In genomic region chr2:191853843-191854242, GRCh38 we compare ENCODE assay signal across 18 cellular contexts. TPM values are rescaled to one million over a fixed set of nuclear protein-coding genes. Genes with fewer than 3 reads are reported as not detected.
DNase-seq lines count a peak whose midpoint lies in the region; ATAC-seq and TF ChIP-seq lines count a peak whose summit lies in the region.
"Had no signal": no experiment of that assay in that cellular context is flagged by ENCODE, and none has a peak within 500 bp of the region (broad histone marks: within the 10 kb centered on the region; RNA-seq: fewer than 3 reads in every experiment).

No MANE protein-coding gene starts in this region.

- H3K36me3 ChIP-seq in right atrium auricular region (no peaks in the 10 kb centered on the region), body of pancreas (replicated peaks in 1 of 2; ENCODE audit: insufficient read depth in 1 of 2, low read depth in 2 of 2) (no peaks in the 10 kb centered on the region), tibial artery (no peaks in the 10 kb centered on the region)

- H3K27me3 Mint-ChIP-seq in mesothelial cell of epicardium (ENCODE audit: low read depth) = no peaks in the 10 kb centered on the region
- peaks cover 18% of the 10 kb centered on the region for H3K27me3 Mint-ChIP-seq in activated CD4-positive, alpha-beta memory T cell treated with anti-CD3 and anti-CD28 coated beads for 36 hours

- no peak for ATAC-seq in left cardiac atrium
- ATAC-seq in body of pancreas = no peak
- ATAC-seq in HG03097 (IDR thresholded peaks at IDR 0.05; ENCODE audit: low FRiP score, unreplicated experiment) = no peak

- POLR2A ChIA-PET in activated CD4-positive, alpha-beta memory T cell treated with anti-CD3 and anti-CD28 coated beads for 36 hours (lab: Charles Lee) = no interaction called here

- peaks cover 12% of the 10 kb centered on the region for H3K9me3 Mint-ChIP-seq in mesothelial cell of epicardium
- H3K9me3 Mint-ChIP-seq in activated CD4-positive, alpha-beta memory T cell treated with anti-CD3 and anti-CD28 coated beads for 36 hours = no peaks in the 10 kb centered on the region
- H3K9me3 Mint-ChIP-seq: HFFc6 had no signal

- DNase-seq in right atrium auricular region (ENCODE audit: low spot score) (no peak), left cardiac atrium (no peak), body of pancreas (no peak), mesothelial cell of epicardium (ENCODE audit: low spot score in 2 of 2, unreplicated experiment in 2 of 2) (no peak), COR-L47 (lab: John Stamatoyannopoulos, UW) (no peak), tibial artery (no peak)
- no peak for DNase-seq in activated CD4-positive, alpha-beta memory T cell treated with anti-CD3 and anti-CD28 coated beads for 36 hours
- DNase-seq: DMS 273 treated with DMSO at 0.1 percent for 48 hours, GF-D8, HFFc6, Kasumi-1, NCI-H1417 treated with DMSO at 0.1 percent for 48 hours, NCI-H1930, NCI-H446, NCI-H69, SHP77 had no signal

- H3K4me3 ChIP-seq in right atrium auricular region (no peak overlapping the region), body of pancreas (no peak overlapping the region), tibial artery (no peak overlapping the region)

- intact Hi-C loops in left cardiac atrium (cut with DNase I) (no loop called here), body of pancreas (cut with DNase I) (no loop called here), tibial artery (cut with DNase I; ENCODE audit: low total_unique reads) (no loop called here)
- intact Hi-C loops in activated CD4-positive, alpha-beta memory T cell treated with anti-CD3 and anti-CD28 coated beads for 36 hours (cut with micrococcal nuclease) = no loop called here

- no peaks in the 10 kb centered on the region for H3K27me3 ChIP-seq in right atrium auricular region
- H3K27me3 ChIP-seq in body of pancreas = no peaks in the 10 kb centered on the region
- no peaks in the 10 kb centered on the region for H3K27me3 ChIP-seq in tibial artery

- H3K4me1 ChIP-seq in right atrium auricular region = peaks cover 0 to 52% of the 10 kb centered on the region in 2 donors
- peaks cover 12% of the 10 kb centered on the region for H3K4me1 ChIP-seq in body of pancreas
- no peaks in the 10 kb centered on the region for H3K4me1 ChIP-seq in tibial artery

- peaks cover 22% of the 10 kb centered on the region for H3K4me1 Mint-ChIP-seq in mesothelial cell of epicardium
- no peaks in the 10 kb centered on the region for H3K4me1 Mint-ChIP-seq in activated CD4-positive, alpha-beta memory T cell treated with anti-CD3 and anti-CD28 coated beads for 36 hours (ENCODE audit: low read depth)

- 43 to 49% methylated on average over 4 of the region's 4 CpGs for WGBS in body of pancreas, 2 donors

- H3K27ac ChIP-seq in right atrium auricular region (peak overlapping the region; percentile 54 to 76), body of pancreas (peak overlapping the region in 3 of 4 donors; percentile 9 to 70 (median 52)), tibial artery (no peak overlapping the region)
- H3K27ac ChIP-seq: C4-2B had no signal

- no peak overlapping the region for H3K4me3 Mint-ChIP-seq in mesothelial cell of epicardium
- H3K4me3 Mint-ChIP-seq in activated CD4-positive, alpha-beta memory T cell treated with anti-CD3 and anti-CD28 coated beads for 36 hours = no peak overlapping the region
- H3K4me3 Mint-ChIP-seq: HFFc6 had no signal

- H3K27ac Mint-ChIP-seq in mesothelial cell of epicardium = peak overlapping the region; percentile 60
- H3K27ac Mint-ChIP-seq in activated CD4-positive, alpha-beta memory T cell treated with anti-CD3 and anti-CD28 coated beads for 36 hours = no peak overlapping the region
- H3K27ac Mint-ChIP-seq: HFFc6 had no signal

- no peak for TF ChIP-seq POLR2A in body of pancreas (IDR thresholded peaks at IDR 0.05)

- TF ChIP-seq CTCF in right atrium auricular region (IDR thresholded peaks at IDR 0.05) (no peak), body of pancreas (IDR thresholded peaks at IDR 0.05) (no peak), mesothelial cell of epicardium (IDR thresholded peaks at IDR 0.05; ENCODE audit: unreplicated experiment) (no peak), tibial artery (IDR thresholded peaks at IDR 0.05) (no peak)

- H3K36me3 Mint-ChIP-seq in mesothelial cell of epicardium = no peaks in the 10 kb centered on the region
- no peaks in the 10 kb centered on the region for H3K36me3 Mint-ChIP-seq in activated CD4-positive, alpha-beta memory T cell treated with anti-CD3 and anti-CD28 coated beads for 36 hours

- CTCF ChIA-PET in activated CD4-positive, alpha-beta memory T cell treated with anti-CD3 and anti-CD28 coated beads for 36 hours (lab: Charles Lee) = interaction anchor here (1.5 kb wide), 1 partner anchor 308 kb away, joined by 3 read pairs; no protein-coding TSS in a partner anchor

- no peaks in the 10 kb centered on the region for H3K9me3 ChIP-seq in right atrium auricular region
- no peaks in the 10 kb centered on the region for H3K9me3 ChIP-seq in body of pancreas
- H3K9me3 ChIP-seq in tibial artery = no peaks in the 10 kb centered on the region

RNA-seq across cellular contexts. Expression of gene CAVIN2, which starts 7.0 kb away (rescaled TPM):
- total RNA-seq in right atrium auricular region (100 to 1,000 TPM; 118 to 263 TPM), left cardiac atrium (100 to 1,000 TPM; 106 to 145 TPM), body of pancreas (10 to 100 TPM; 10.9 to 15.8 TPM), mesothelial cell of epicardium (0.72 to 0.96 TPM (median 0.80 TPM) in 3 replicates)
- total RNA-seq in activated CD4-positive, alpha-beta memory T cell treated with anti-CD3 and anti-CD28 coated beads for 36 hours = not detected

Comparison
In these comparisons a context has a peak if more than half of its experiments do, and no peak if none do; other contexts are left out.
1. H3K27ac ChIP-seq: peak in right atrium auricular region (2 of 2) and body of pancreas (3 of 4); none in tibial artery (0 of 2).
2. RNA of gene CAVIN2, which starts 7.0 kb away (total RNA-seq): 118 to 263 TPM in right atrium auricular region and 106 to 145 TPM in left cardiac atrium; 10.9 to 15.8 TPM in body of pancreas, 0.72 to 0.96 TPM in mesothelial cell of epicardium and not detected in activated CD4-positive, alpha-beta memory T cell treated with anti-CD3 and anti-CD28 coated beads for 36 hours; every median in the first group is over 4 times any median in the second.